In the genomic region with DNA sequence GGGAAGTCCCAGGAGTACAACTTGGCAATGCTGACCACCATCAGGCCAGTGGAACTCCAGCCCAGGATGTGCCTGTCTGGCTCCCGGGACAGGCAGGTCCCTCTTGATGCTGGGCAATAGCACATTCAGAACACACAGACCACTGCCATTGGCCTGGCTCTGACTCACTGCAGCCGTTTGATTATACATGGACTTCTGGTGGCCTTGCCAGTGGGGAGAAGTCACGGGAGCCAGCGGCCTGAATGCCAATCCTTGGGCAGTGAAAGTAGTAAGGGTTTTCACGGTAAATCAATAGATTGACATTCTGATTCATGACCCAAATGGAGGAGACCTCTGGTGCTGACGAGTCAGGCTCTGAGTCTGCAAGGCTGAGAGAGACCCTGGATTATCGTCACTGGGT, we compare ENCODE assay signal across 26 cellular contexts. TPM values are rescaled to one million over a fixed set of nuclear protein-coding genes. Genes with fewer than 3 reads are reported as not detected.
DNase-seq lines count a peak whose midpoint lies in the region; ATAC-seq, FAIRE-seq and TF ChIP-seq lines count a peak whose summit lies in the region.
"Had no signal": no experiment of that assay in that cellular context is flagged by ENCODE, and none has a peak within 500 bp of the region (broad histone marks: within the 10 kb centered on the region; RNA-seq: fewer than 3 reads in every experiment).

No MANE protein-coding gene starts in this region.

- no peak overlapping the region for H3K4me2 ChIP-seq in K562 (ENCODE audit: insufficient read depth, low read length)
- H3K4me2 ChIP-seq: A549; BLaER1 treated with 17β-estradiol and CSF1 and Interleukin-3, amounts not matched to agents 10 nM and 100 nM had no signal

- no peak for TF ChIP-seq RAD21 in K562 (CRISPR knock-in tag; conservative IDR thresholded peaks at IDR 0.05 in 1 of 2, IDR thresholded peaks at IDR 0.05 in 1 of 2)

- H3K27ac Mint-ChIP-seq in endodermal cell: no peak overlapping the region
- H3K27ac Mint-ChIP-seq: B cell; CD4-positive, alpha-beta T cell; CD8-positive, alpha-beta T cell had no signal

- TF ChIP-seq POLR2A in K562 (conservative IDR thresholded peaks at IDR 0.05): no peak

- H3K4me1 ChIP-seq in K562 (replicated peaks in 1 of 2; ENCODE audit: control insufficient read depth in 2 of 2, insufficient read depth in 2 of 2, low read length in 2 of 2) (no peaks in the 10 kb centered on the region), neutrophil (ENCODE audit: control insufficient read depth in 1 of 2, insufficient read depth in 1 of 2, low read depth in 1 of 2, low read length in 1 of 2) (peaks cover 14 to 19% of the 10 kb centered on the region in 2 experiments), endodermal cell (ENCODE audit: control insufficient read depth, insufficient read depth, low read length) (no peaks in the 10 kb centered on the region)
- H3K4me1 ChIP-seq: A549, Caco-2 had no signal

- H3K9me1 ChIP-seq in K562 (ENCODE audit: control insufficient read depth, insufficient read depth, low read length): no peaks in the 10 kb centered on the region

- TF ChIP-seq CTCF in K562 (IDR thresholded peaks at IDR 0.05 in 2 of 3, conservative IDR thresholded peaks at IDR 0.05 in 1 of 3; ENCODE audit: insufficient read depth in 2 of 3, low read depth in 1 of 3, low read length in 3 of 3) (no peak), neutrophil (IDR thresholded peaks at IDR 0.05) (no peak), endodermal cell (conservative IDR thresholded peaks at IDR 0.05) (no peak)

- no peaks in the 10 kb centered on the region for H4K20me1 ChIP-seq in K562 (replicated peaks; ENCODE audit: control insufficient read depth, insufficient read depth, low read length)
- H4K20me1 ChIP-seq: BLaER1 treated with 17β-estradiol and CSF1 and Interleukin-3, amounts not matched to agents 10 nM and 100 nM had no signal

- in situ Hi-C loops in K562 (cut with MboI): no loop called here

- no peaks in the 10 kb centered on the region for H3K4me1 Mint-ChIP-seq in endodermal cell
- H3K4me1 Mint-ChIP-seq: B cell had no signal

- TF ChIP-seq EP300 in K562 (IDR thresholded peaks at IDR 0.05; ENCODE audit: low read length): no peak

- CTCF ChIA-PET in K562 (lab: Yijun Ruan, JAX; ENCODE audit: low intra/inter-chr PET ratio): no interaction called here

- DNase-seq in NCI-H1694 treated with DMSO at 0.1 percent for 48 hours (lab: John Stamatoyannopoulos, UW) (peak; percentile 0), NCI-H1694 (lab: John Stamatoyannopoulos, UW) (no peak), K562 (ENCODE audit: extremely low read depth in 1 of 4, low spot score in 3 of 4) (no peak), islet precursor cell (peak; percentile 43), urothelium cell line (ENCODE audit: low spot score) (no peak), endodermal cell (no peak), NCI-H1436 treated with DMSO at 0.1 percent for 48 hours (lab: John Stamatoyannopoulos, UW) (no peak)
- DNase-seq: AML-193; Caco-2; Calu3; CD4-positive, alpha-beta T cell; CD8-positive, alpha-beta T cell; DMS79 treated with DMSO at 0.1 percent for 48 hours; GF-D8 had no signal

- no TSS peak for BruUV-seq in K562 (replicated peaks; lab: Mats Ljungman, UMichigan)

- H3K9ac ChIP-seq in K562 (ENCODE audit: insufficient read depth in 1 of 2, low read depth in 2 of 2, low read length in 2 of 2) (no peak overlapping the region), endodermal cell (ENCODE audit: extremely low read depth, low read length, poor library complexity, severe bottlenecking) (no peak overlapping the region)
- H3K9ac ChIP-seq: BLaER1 treated with 17β-estradiol and CSF1 and Interleukin-3, amounts not matched to agents 10 nM and 100 nM had no signal

- no peak overlapping the region for H3K4me3 Mint-ChIP-seq in endodermal cell
- H3K4me3 Mint-ChIP-seq: B cell; CD4-positive, alpha-beta T cell; CD8-positive, alpha-beta T cell had no signal

- H3K27me3 Mint-ChIP-seq in endodermal cell (ENCODE audit: insufficient read depth): peaks cover 11% of the 10 kb centered on the region

- H3K36me3 Mint-ChIP-seq in endodermal cell (ENCODE audit: low read depth): no peaks in the 10 kb centered on the region
- H3K36me3 Mint-ChIP-seq: CD8-positive, alpha-beta T cell had no signal

- POLR2A ChIA-PET in K562 (lab: Yijun Ruan, JAX): no interaction called here

- H3K4me3 ChIP-seq in K562: no peak overlapping the region
- no peak overlapping the region for H3K4me3 ChIP-seq in neutrophil (ENCODE audit: low read depth in 1 of 2, low read length in 1 of 2)
- no peak overlapping the region for H3K4me3 ChIP-seq in endodermal cell (ENCODE audit: low read length)
- H3K4me3 ChIP-seq: A549; BLaER1 treated with 17β-estradiol and CSF1 and Interleukin-3, amounts not matched to agents 10 nM and 100 nM had no signal

- no peaks in the 10 kb centered on the region for H3K9me3 Mint-ChIP-seq in endodermal cell
- H3K9me3 Mint-ChIP-seq: CD4-positive, alpha-beta T cell; CD8-positive, alpha-beta T cell had no signal

- H2AFZ ChIP-seq in K562 (ENCODE audit: low read depth, low read length): no peak overlapping the region

- no peak for ATAC-seq in K562
- ATAC-seq: A549; CD8-positive, alpha-beta T cell had no signal

- no peaks in the 10 kb centered on the region for H3K79me2 ChIP-seq in K562 (ENCODE audit: control insufficient read depth, insufficient read depth, low read length)

- H3K9me3 ChIP-seq in K562 (replicated peaks; ENCODE audit: control insufficient read depth, insufficient read depth, low read depth, low read length): no peaks in the 10 kb centered on the region
- H3K9me3 ChIP-seq in neutrophil: no peaks in the 10 kb centered on the region
- no peaks in the 10 kb centered on the region for H3K9me3 ChIP-seq in endodermal cell (ENCODE audit: control insufficient read depth, low read length)
- H3K9me3 ChIP-seq: A549; BLaER1 treated with 17β-estradiol and CSF1 and Interleukin-3, amounts not matched to agents 10 nM and 100 nM; Caco-2 had no signal

- intact Hi-C loops in K562 (cut with micrococcal nuclease): no loop called here

- H3K27ac ChIP-seq in K562 (ENCODE audit: extremely low read depth, low read depth, low read length): no peak overlapping the region
- peak overlapping the region; percentile 18 for H3K27ac ChIP-seq in neutrophil
- H3K27ac ChIP-seq in endodermal cell (ENCODE audit: low read depth, low read length): no peak overlapping the region
- H3K27ac ChIP-seq: 22Rv1; A549; BLaER1 treated with 17β-estradiol and CSF1 and Interleukin-3, amounts not matched to agents 10 nM and 100 nM; C4-2B had no signal

- WGBS in K562 (ENCODE audit: insufficient coverage, low coverage, missing lambda C conversion rate): 6% methylated on average over 7 of the region's 7 CpGs
- 94% methylated on average over 6 to 7 of the region's 7 CpGs for WGBS in endodermal cell (ENCODE audit: insufficient coverage in 1 of 2, insufficient read length in 1 of 2), 2 experiments

- FAIRE-seq in K562 (lab: Jason Lieb, UNC): no peak
- FAIRE-seq in urothelium cell line (lab: Jason Lieb, UNC): no peak
- FAIRE-seq: A549, D721Med, G401.6, GM12891, GM19239 had no signal

- H3K36me3 ChIP-seq in K562 (ENCODE audit: control insufficient read depth, insufficient read depth, low read length) (no peaks in the 10 kb centered on the region), neutrophil (no peaks in the 10 kb centered on the region), endodermal cell (ENCODE audit: control insufficient read depth, insufficient read depth, low read length) (no peaks in the 10 kb centered on the region)
- H3K36me3 ChIP-seq: BLaER1 treated with 17β-estradiol and CSF1 and Interleukin-3, amounts not matched to agents 10 nM and 100 nM had no signal

- H3K27me3 ChIP-seq in K562 (ENCODE audit: control insufficient read depth in 2 of 2, insufficient read depth in 2 of 2, low read length in 2 of 2) (peaks cover 0 to 12% of the 10 kb centered on the region in 2 experiments; a peak in 2 of 5 replicates), neutrophil (no peaks in the 10 kb centered on the region), endodermal cell (ENCODE audit: control insufficient read depth, insufficient read depth, low read length, poor library complexity, severe bottlenecking) (peaks cover 10% of the 10 kb centered on the region)
- H3K27me3 ChIP-seq: BLaER1 treated with 17β-estradiol and CSF1 and Interleukin-3, amounts not matched to agents 10 nM and 100 nM had no signal

RNA-seq across cellular contexts. Expression of a gene that starts 12.5 kb away (rescaled TPM):
- not detected in 2 replicates for total RNA-seq in K562 (2011; cell fraction: chromatin; rRNA removed; ENCODE audit: low replicate concordance)
- not detected in 2 replicates for total RNA-seq in K562 (2011; cell fraction: nucleolus; rRNA removed)
- not detected in 2 replicates for total RNA-seq in K562 (2011; cell fraction: nucleoplasm; rRNA removed)
- total RNA-seq in K562 (2014; rRNA removed) (not detected in 2 replicates), K562 (2014; rRNA removed; fragmentation: Illumina TruSeq; extraction: Trizol) (not detected in 2 replicates), K562 (2015; rRNA removed; fragmentation: Illumina TruSeq; extraction: Trizol) (not detected in 2 replicates), K562 (2021) (not detected in 2 replicates), endodermal cell (under 1 TPM in 1 of 2 donors, not detected in 1; 0.29 TPM)
- polyA plus RNA-seq in K562 (2011; rRNA removed) (not detected in 2 replicates), K562 (2014; fragmentation: Illumina TruSeq; extraction: Trizol) (not detected in 2 replicates), K562 (2014; fragmentation: Nextera tagmentation; extraction: Ambion mirVana) (under 1 TPM; 0.07 to 0.13 TPM), K562 (2014; rRNA removed) (not detected in 2 replicates)
- polyA plus RNA-seq in K562 (2011; cell fraction: cytosol; rRNA removed): not detected in 2 replicates
- polyA plus RNA-seq in K562 (2011; cell fraction: nucleus; rRNA removed): not detected in 2 replicates
- 0.11 TPM in 1 of 2 replicates, not detected in the other for polyA plus RNA-seq in K562 (2012)
- polyA minus RNA-seq in K562 (2011; rRNA and poly(A)+ RNA removed): not detected in 2 replicates
- polyA minus RNA-seq in K562 (2011; cell fraction: cytosol; rRNA and poly(A)+ RNA removed): not detected in 2 replicates
- polyA minus RNA-seq in K562 (2011; cell fraction: nucleus; rRNA and poly(A)+ RNA removed): not detected in 2 replicates
- 0.82 TPM for polyA plus RNA-seq in endodermal cell (2013, experiment 1 of 2)
- polyA plus RNA-seq in endodermal cell (2013, experiment 2 of 2): 0.17 TPM
- total RNA-seq: A172, B cell, Caco-2, Calu3 had no signal
- polyA plus RNA-seq: A549, BJ had no signal

RNA-seq across cellular contexts. Expression of a gene that starts 43.8 kb away (rescaled TPM):
- total RNA-seq in K562 (2011; cell fraction: chromatin; rRNA removed; ENCODE audit: low replicate concordance): not detected in 2 replicates
- total RNA-seq in K562 (2011; cell fraction: nucleolus; rRNA removed): not detected in 2 replicates
- total RNA-seq in K562 (2011; cell fraction: nucleoplasm; rRNA removed): not detected in 2 replicates
- total RNA-seq in K562 (2014; rRNA removed): not detected in 2 replicates
- not detected in 2 replicates for total RNA-seq in K562 (2014; rRNA removed; fragmentation: Illumina TruSeq; extraction: Trizol)
- not detected in 2 replicates for total RNA-seq in K562 (2015; rRNA removed; fragmentation: Illumina TruSeq; extraction: Trizol)
- not detected in 2 replicates for total RNA-seq in K562 (2021)
- not detected in 2 replicates for polyA plus RNA-seq in K562 (2011; rRNA removed)
- polyA plus RNA-seq in K562 (2011; cell fraction: cytosol; rRNA removed): not detected in 2 replicates
- polyA plus RNA-seq in K562 (2011; cell fraction: nucleus; rRNA removed): not detected in 2 replicates
- not detected in 2 replicates for polyA plus RNA-seq in K562 (2012)
- polyA plus RNA-seq in K562 (2014; fragmentation: Illumina TruSeq; extraction: Trizol): not detected in 2 replicates
- not detected for polyA plus RNA-seq in K562 (2014; fragmentation: Nextera tagmentation; extraction: Ambion mirVana)
- polyA plus RNA-seq in K562 (2014; rRNA removed): not detected in 2 replicates
- polyA minus RNA-seq in K562 (2011; rRNA and poly(A)+ RNA removed): not detected in 2 replicates
- not detected in 2 replicates for polyA minus RNA-seq in K562 (2011; cell fraction: cytosol; rRNA and poly(A)+ RNA removed)
- not detected in 2 replicates for polyA minus RNA-seq in K562 (2011; cell fraction: nucleus; rRNA and poly(A)+ RNA removed)
- 1 to 10 TPM; 7.4 to 7.9 TPM for total RNA-seq in endodermal cell
- polyA plus RNA-seq in endodermal cell (2013, experiment 1 of 2): 10.0 TPM
- polyA plus RNA-seq in endodermal cell (2013, experiment 2 of 2): 8.9 TPM
- total RNA-seq: A172, B cell had no signal

Comparison
In these comparisons a context has a peak if more than half of its experiments do, and no peak if none do; other contexts are left out.
1. DNase-seq: peak in NCI-H1694 treated with DMSO at 0.1 percent for 48 hours (single experiment) and islet precursor cell (single experiment); none in NCI-H1694 (single experiment), K562 (0 of 4), urothelium cell line (single experiment), endodermal cell (single experiment) and NCI-H1436 treated with DMSO at 0.1 percent for 48 hours (single experiment).
2. RNA of a gene that starts 43.8 kb away (total RNA-seq): 7.4 to 7.9 TPM in endodermal cell; not detected in K562; every median in the first group is over 4 times any median in the second.